In the genomic region with DNA sequence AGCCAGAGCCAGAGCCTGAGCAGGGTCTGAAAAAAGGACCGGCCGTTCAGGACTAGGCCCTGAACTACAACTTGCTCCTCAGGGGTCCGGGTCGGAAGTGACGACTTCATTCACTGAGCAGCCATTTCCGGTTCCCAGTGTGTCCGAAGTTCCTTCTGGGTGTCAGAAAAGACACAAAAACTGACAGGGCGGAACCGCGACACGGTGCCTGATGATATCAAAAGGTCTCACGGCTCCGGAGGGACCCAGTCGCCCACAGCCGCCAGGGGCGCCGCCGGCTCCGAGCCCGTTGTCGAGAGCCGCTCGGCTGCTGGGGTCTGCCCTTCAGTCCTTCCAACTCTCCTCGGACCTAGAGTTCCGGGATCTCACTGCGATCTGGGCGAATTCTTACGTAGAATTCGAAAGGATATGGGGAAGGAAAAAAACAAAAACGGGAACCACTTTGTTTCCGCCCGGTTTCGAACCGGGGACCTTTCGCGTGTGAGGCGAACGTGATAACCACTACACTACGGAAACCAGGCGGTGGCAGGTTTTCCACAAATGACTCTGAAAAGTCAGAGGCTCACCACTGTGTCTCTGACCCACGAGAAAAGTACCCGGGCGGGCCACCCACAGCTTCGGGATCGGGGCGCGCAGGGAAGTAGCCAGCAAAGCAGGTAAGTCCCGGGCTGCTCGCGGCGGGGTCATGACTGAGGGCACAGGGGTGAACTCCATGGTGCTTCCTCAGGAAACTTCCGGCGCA, we compare ENCODE assay signal across 8 cellular contexts. TPM values are rescaled to one million over a fixed set of nuclear protein-coding genes. Genes with fewer than 3 reads are reported as not detected.
DNase-seq lines count a peak whose midpoint lies in the region; ATAC-seq and TF ChIP-seq lines count a peak whose summit lies in the region.

No MANE protein-coding gene starts in this region.

- no peaks in the 10 kb centered on the region for H3K36me3 Mint-ChIP-seq in progenitor cell of endocrine pancreas (ENCODE audit: insufficient read depth)

- peak overlapping the region; percentile 89 for H3K4me3 Mint-ChIP-seq in progenitor cell of endocrine pancreas (ENCODE audit: low read depth)

- peaks cover 12% of the 10 kb centered on the region for H3K4me1 Mint-ChIP-seq in progenitor cell of endocrine pancreas (ENCODE audit: low read depth)

- intact Hi-C loops in left ventricle myocardium inferior (cut with micrococcal nuclease): no loop called here

- H3K27me3 Mint-ChIP-seq in progenitor cell of endocrine pancreas: peaks cover 12% of the 10 kb centered on the region

- H3K9me3 Mint-ChIP-seq in progenitor cell of endocrine pancreas (ENCODE audit: low read depth): no peaks in the 10 kb centered on the region

- H3K27ac ChIP-seq in left ventricle myocardium inferior (replicated peaks): peak overlapping the region; percentile 100

- TF ChIP-seq CTCF in GM13976 (IDR thresholded peaks at IDR 0.05; ENCODE audit: borderline replicate concordance, control extremely low read depth, extremely low read depth, insufficient read depth, missing control alignments) (no peak), left ventricle myocardium inferior (IDR thresholded peaks at IDR 0.05; ENCODE audit: borderline replicate concordance) (peak; percentile 58), progenitor cell of endocrine pancreas (IDR thresholded peaks at IDR 0.05; ENCODE audit: unreplicated experiment) (peak; percentile 67)

- peak overlapping the region; percentile 99 for H3K27ac Mint-ChIP-seq in progenitor cell of endocrine pancreas

- no peaks in the 10 kb centered on the region for H3K27me3 ChIP-seq in left ventricle myocardium inferior (ENCODE audit: low read depth)

- in situ Hi-C loops in GM13976 (cut with MboI; ENCODE audit: low sequenced_read_pairs, unreplicated experiment): no loop called here

- peak overlapping the region; percentile 82 for H3K4me3 ChIP-seq in left ventricle myocardium inferior

- peaks cover 30% of the 10 kb centered on the region for H3K4me1 ChIP-seq in left ventricle myocardium inferior

- H3K9me3 ChIP-seq in left ventricle myocardium inferior (replicated peaks): no peaks in the 10 kb centered on the region

- H3K36me3 ChIP-seq in left ventricle myocardium inferior: no peaks in the 10 kb centered on the region

- peak; percentile 85 for DNase-seq in GM13976 (ENCODE audit: low spot score)
- peak; percentile 79 for DNase-seq in NCI-H146 treated with DMSO at 0.1 percent for 48 hours (lab: John Stamatoyannopoulos, UW; ENCODE audit: unreplicated experiment)
- peak; percentile 83 to 94 (median 91) for DNase-seq in T-helper 1 cell
- peak; percentile 93 for DNase-seq in amniotic stem cell (lab: John Stamatoyannopoulos, UW)
- DNase-seq in left ventricle myocardium inferior: peak; percentile 89
- peak; percentile 87 for DNase-seq in progenitor cell of endocrine pancreas (ENCODE audit: low spot score, unreplicated experiment)
- peak; percentile 96 for DNase-seq in ureter (ENCODE audit: low spot score)

- peak; percentile 73 for ATAC-seq in HG02852 (IDR thresholded peaks at IDR 0.05; ENCODE audit: unreplicated experiment)

RNA-seq across cellular contexts. Expression of a gene that starts 31.8 kb away (rescaled TPM):
- total RNA-seq in left ventricle myocardium inferior (not detected), progenitor cell of endocrine pancreas (0.65 and 1.4 TPM in 2 replicates), ureter (not detected)

Comparison
In these comparisons a context has a peak if more than half of its experiments do, and no peak if none do; other contexts are left out.
1. Peak in every context shown above with its lines: DNase-seq, ATAC-seq, H3K4me3 ChIP-seq and H3K27ac ChIP-seq.